Comparison of ENCODE assay signal across 1 cellular context in genomic region chr15:74201656-74202420, GRCh38.
TF ChIP-seq lines count a peak whose summit lies in the region.

No MANE protein-coding gene starts in this region.

TF ChIP-seq in IMR-90, 13 proteins besides CTCF, POLR2A, EP300 and RAD21:
- TF ChIP-seq ELK1 (IDR thresholded peaks at IDR 0.05; ENCODE audit: borderline replicate concordance, low read depth, low read length) (no peak), MXI1 (IDR thresholded peaks at IDR 0.05; ENCODE audit: borderline replicate concordance, low read depth, low read length) (no peak), RFX5 (IDR thresholded peaks at IDR 0.05; ENCODE audit: low read depth, low read length) (no peak), CEBPB (IDR thresholded peaks at IDR 0.05; ENCODE audit: low read depth, low read length) (no peak), MAZ (IDR thresholded peaks at IDR 0.05; ENCODE audit: borderline replicate concordance, low read depth, low read length) (no peak), CHD1 (IDR thresholded peaks at IDR 0.05; ENCODE audit: low read depth, low read length) (no peak), NFE2L2 (IDR thresholded peaks at IDR 0.05; ENCODE audit: low read depth, low read length) (no peak), SMC3 (IDR thresholded peaks at IDR 0.05; ENCODE audit: low read depth, low read length) (no peak), FOS (IDR thresholded peaks at IDR 0.05; ENCODE audit: low read depth, low read length) (no peak), BHLHE40 (IDR thresholded peaks at IDR 0.05; ENCODE audit: low read depth, low read length) (no peak), MAFK (IDR thresholded peaks at IDR 0.05; ENCODE audit: low read depth, low read length) (no peak), RCOR1 (IDR thresholded peaks at IDR 0.05; ENCODE audit: insufficient replicate concordance, low read length) (no peak)
- TF ChIP-seq, protein P1, sequence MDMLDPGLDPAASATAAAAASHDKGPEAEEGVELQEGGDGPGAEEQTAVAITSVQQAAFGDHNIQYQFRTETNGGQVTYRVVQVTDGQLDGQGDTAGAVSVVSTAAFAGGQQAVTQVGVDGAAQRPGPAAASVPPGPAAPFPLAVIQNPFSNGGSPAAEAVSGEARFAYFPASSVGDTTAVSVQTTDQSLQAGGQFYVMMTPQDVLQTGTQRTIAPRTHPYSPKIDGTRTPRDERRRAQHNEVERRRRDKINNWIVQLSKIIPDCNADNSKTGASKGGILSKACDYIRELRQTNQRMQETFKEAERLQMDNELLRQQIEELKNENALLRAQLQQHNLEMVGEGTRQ (IDR thresholded peaks at IDR 0.05; ENCODE audit: low read depth, low read length), result no peak
